Comparison of ENCODE assay signal across 22 cellular contexts in genomic region chr14:93079321-93079720, GRCh38. TPM values are rescaled to one million over a fixed set of nuclear protein-coding genes. Genes with fewer than 3 reads are reported as not detected.
DNase-seq lines count a peak whose midpoint lies in the region; ATAC-seq, FAIRE-seq and TF ChIP-seq lines count a peak whose summit lies in the region.
"Had no signal": no experiment of that assay in that cellular context is flagged by ENCODE, and none has a peak within 500 bp of the region (broad histone marks: within the 10 kb centered on the region; RNA-seq: fewer than 3 reads in every experiment).

No MANE protein-coding gene starts in this region.

- H3K23ac ChIP-seq in mesenchymal stem cell (ENCODE audit: low read length in 2 of 2), result no peak overlapping the region

- H2AFZ ChIP-seq in HepG2 (ENCODE audit: low read length) (no peak overlapping the region), mesenchymal stem cell (ENCODE audit: low read depth, low read length) (no peak overlapping the region)

- no peak overlapping the region for H3K4me3 ChIP-seq in HepG2 (replicated peaks in 1 of 3; ENCODE audit: insufficient read depth in 1 of 3, low read depth in 2 of 3, low read length in 3 of 3)
- no peak overlapping the region for H3K4me3 ChIP-seq in right lobe of liver
- no peak overlapping the region for H3K4me3 ChIP-seq in WERI-Rb-1 (ENCODE audit: low read depth, low read length)
- H3K4me3 ChIP-seq in mesenchymal stem cell (ENCODE audit: insufficient read depth in 1 of 2, low read depth in 1 of 2, low read length in 2 of 2), result no peak overlapping the region
- H3K4me3 ChIP-seq in vagina, result no peak overlapping the region
- H3K4me3 ChIP-seq: breast epithelium, heart left ventricle, lower lobe of right lung, prostate gland had no signal

- no peak overlapping the region for H3K4ac ChIP-seq in mesenchymal stem cell (ENCODE audit: low read depth in 1 of 2, low read length in 2 of 2)

- no peaks in the 10 kb centered on the region for H3K36me3 ChIP-seq in HepG2 (replicated peaks in 1 of 2; ENCODE audit: control insufficient read depth in 1 of 2, insufficient read depth in 2 of 2, low read length in 2 of 2)
- no peaks in the 10 kb centered on the region for H3K36me3 ChIP-seq in right lobe of liver
- no peaks in the 10 kb centered on the region for H3K36me3 ChIP-seq in WERI-Rb-1
- no peaks in the 10 kb centered on the region for H3K36me3 ChIP-seq in mesenchymal stem cell (ENCODE audit: control insufficient read depth in 1 of 2, insufficient read depth in 2 of 2, low read depth in 1 of 2, low read length in 2 of 2)
- no peaks in the 10 kb centered on the region for H3K36me3 ChIP-seq in vagina
- H3K36me3 ChIP-seq: breast epithelium, heart left ventricle, lower lobe of right lung, prostate gland had no signal

- H4K91ac ChIP-seq in mesenchymal stem cell (ENCODE audit: low read length), result no peak overlapping the region

- intact Hi-C loops in HepG2 (cut with micrococcal nuclease; ENCODE audit: unreplicated experiment) (no loop called here), right lobe of liver (cut with DNase I) (no loop called here), vagina (cut with DNase I) (no loop called here), Right ventricle myocardium inferior (cut with DNase I) (no loop called here)

- H3K18ac ChIP-seq in mesenchymal stem cell (ENCODE audit: low read depth in 1 of 2, low read length in 2 of 2), result no peak overlapping the region

- peaks cover 36% of the 10 kb centered on the region for H3K79me1 ChIP-seq in mesenchymal stem cell (replicated peaks; ENCODE audit: low read length, poor library complexity, severe bottlenecking)

- H3K4me1 ChIP-seq in HepG2 (ENCODE audit: insufficient read depth, low read length) (peaks cover 19% of the 10 kb centered on the region), right lobe of liver (peaks cover 0 to 19% (median 7%) of the 10 kb centered on the region in 4 donors), mesenchymal stem cell (ENCODE audit: control insufficient read depth, insufficient read depth, low read depth, low read length) (peaks cover 14% of the 10 kb centered on the region), vagina (peaks cover 70% of the 10 kb centered on the region)
- H3K4me1 ChIP-seq: breast epithelium had no signal

- H3K9ac ChIP-seq in HepG2 (ENCODE audit: insufficient read depth, low read depth, low read length), result no peak overlapping the region
- H3K9ac ChIP-seq in mesenchymal stem cell (ENCODE audit: low read length), result peak overlapping the region; percentile 54

- H3K79me2 ChIP-seq in HepG2 (ENCODE audit: insufficient read depth, low read length), result no peaks in the 10 kb centered on the region

- ATAC-seq in HepG2 (no peak), right lobe of liver (no peak), Right ventricle myocardium inferior (no peak)
- ATAC-seq: activated T-cell treated with anti-CD3 and anti-CD28 coated beads, Interleukin-2, amount 50 U/mL, for 4 hours; heart left ventricle; lower lobe of right lung had no signal

- no peak overlapping the region for H2BK15ac ChIP-seq in mesenchymal stem cell (ENCODE audit: low read depth, poor library complexity, severe bottlenecking)

- H2BK12ac ChIP-seq in mesenchymal stem cell (ENCODE audit: low read length in 2 of 2), result no peak overlapping the region

- H2BK120ac ChIP-seq in mesenchymal stem cell (ENCODE audit: low read depth, low read length), result no peak overlapping the region

- no peaks in the 10 kb centered on the region for H3K9me3 ChIP-seq in HepG2 (ENCODE audit: low read length)
- H3K9me3 ChIP-seq in right lobe of liver, result no peaks in the 10 kb centered on the region
- H3K9me3 ChIP-seq in WERI-Rb-1 (ENCODE audit: severe bottlenecking), result no peaks in the 10 kb centered on the region
- H3K9me3 ChIP-seq in mesenchymal stem cell (ENCODE audit: control insufficient read depth, low read length), result no peaks in the 10 kb centered on the region
- H3K9me3 ChIP-seq in vagina, result no peaks in the 10 kb centered on the region
- H3K9me3 ChIP-seq: breast epithelium, lower lobe of right lung, prostate gland had no signal

- TF ChIP-seq EP300 in HepG2 (IDR thresholded peaks at IDR 0.05; ENCODE audit: low read depth in 2 of 2, low read length in 2 of 2) (no peak), HepG2 (CRISPR knock-in tag; IDR thresholded peaks at IDR 0.05; ENCODE audit: borderline replicate concordance) (no peak)

- no TSS peak for BruUV-seq in HepG2 (replicated peaks; lab: Mats Ljungman, UMichigan)

- CTCF ChIA-PET in HepG2 (lab: Yijun Ruan, JAX; ENCODE audit: low intra/inter-chr PET ratio, low total read pairs), result no interaction called here

- 92% methylated on average over 8 of the region's 9 CpGs for WGBS in HepG2 (ENCODE audit: low lambda C conversion rate)
- 89% methylated on average over 7 of the region's 9 CpGs for WGBS in right lobe of liver (ENCODE audit: insufficient coverage, low coverage, low lambda C conversion rate, missing lambda C conversion rate)
- 87% methylated on average over 9 of the region's 9 CpGs for WGBS in mesenchymal stem cell

- H3K27me3 ChIP-seq in HepG2 (ENCODE audit: control insufficient read depth in 1 of 2, insufficient read depth in 2 of 2, low read length in 2 of 2), result no peaks in the 10 kb centered on the region
- no peaks in the 10 kb centered on the region for H3K27me3 ChIP-seq in right lobe of liver
- H3K27me3 ChIP-seq in WERI-Rb-1 (ENCODE audit: insufficient read depth, low read depth, severe bottlenecking), result no peaks in the 10 kb centered on the region
- H3K27me3 ChIP-seq in mesenchymal stem cell (ENCODE audit: control insufficient read depth in 1 of 2, insufficient read depth in 1 of 2, low read length in 2 of 2), result peaks cover 0 to 8% of the 10 kb centered on the region in 2 experiments
- H3K27me3 ChIP-seq in vagina, result no peaks in the 10 kb centered on the region
- H3K27me3 ChIP-seq: breast epithelium, heart left ventricle had no signal

- TF ChIP-seq CTCF in HepG2 (CRISPR knock-in tag; IDR thresholded peaks at IDR 0.05), result no peak
- TF ChIP-seq CTCF in right lobe of liver (IDR thresholded peaks at IDR 0.05), result no peak
- peak; percentile 22; the same call in 1 of the 2 replicates for TF ChIP-seq CTCF in WERI-Rb-1 (IDR thresholded peaks at IDR 0.05; ENCODE audit: low read depth, low read length)
- TF ChIP-seq CTCF in vagina (IDR thresholded peaks at IDR 0.05), result peak in 1 of 3 experiments; percentile 3

- no peak for TF ChIP-seq RAD21 in HepG2 (CRISPR knock-in tag; IDR thresholded peaks at IDR 0.05)

- no peak for FAIRE-seq in HepG2 (lab: Jason Lieb, UNC)
- FAIRE-seq: GM18507 had no signal

- no peak overlapping the region for H2AK5ac ChIP-seq in mesenchymal stem cell (ENCODE audit: low read length, severe bottlenecking)

- DNase-seq in HepG2 (ENCODE audit: low spot score) (no peak), right lobe of liver (no peak), WERI-Rb-1 (no peak), mesenchymal stem cell (no peak), vagina (ENCODE audit: extremely low spot score in 2 of 2) (no peak), NCI-H82 (lab: John Stamatoyannopoulos, UW) (no peak), Right ventricle myocardium inferior (ENCODE audit: missing footprints) (no peak)
- no peak for DNase-seq in stimulated activated CD4-positive, alpha-beta T cell treated with anti-CD3 and anti-CD28 coated beads, Interleukin-4, amount 100 ng/mL, for 1 hour
- DNase-seq: activated CD4-positive, alpha-beta T cell treated with anti-CD3 and anti-CD28 coated beads, Interleukin-2, amount 50 U/mL, for 4 hours; activated T-cell treated with anti-CD3 and anti-CD28 coated beads, Interleukin-2, amount 50 U/mL, for 4 hours; DND-41; heart left ventricle; lower lobe of right lung; NCI-H1417; NCI-H2171; NCI-H69; OCI-M1; SIG-M5; T-helper 1 cell had no signal

- in situ Hi-C loops in HepG2 (cut with HindIII; ENCODE audit: extremely low pct_ligation_motif_present, low pct_unique_long_range_greater_than_20kb), result no loop called here

- POLR2A ChIA-PET in HepG2 (lab: Yijun Ruan, JAX), result no interaction called here

- H2BK5ac ChIP-seq in mesenchymal stem cell (ENCODE audit: low read depth, low read length, poor library complexity, severe bottlenecking), result no peak overlapping the region

- H3K4me2 ChIP-seq in HepG2 (ENCODE audit: low read depth, low read length), result no peak overlapping the region
- no peak overlapping the region for H3K4me2 ChIP-seq in mesenchymal stem cell (ENCODE audit: low read length, poor library complexity, severe bottlenecking)

- TF ChIP-seq POLR2A in HepG2 (IDR thresholded peaks at IDR 0.05; ENCODE audit: insufficient read depth in 1 of 2, low read depth in 2 of 2, low read length in 2 of 2), result no peak
- TF ChIP-seq POLR2A in right lobe of liver (IDR thresholded peaks at IDR 0.05), result no peak
- TF ChIP-seq POLR2A in vagina (IDR thresholded peaks at IDR 0.05), result no peak

- no peak overlapping the region for H3K14ac ChIP-seq in mesenchymal stem cell (ENCODE audit: low read length in 2 of 2)

- no peak overlapping the region for H4K8ac ChIP-seq in mesenchymal stem cell (ENCODE audit: low read length)

- H3K27ac ChIP-seq in HepG2 (ENCODE audit: extremely low read length, insufficient read depth, low read length) (no peak overlapping the region), right lobe of liver (no peak overlapping the region), WERI-Rb-1 (no peak overlapping the region), mesenchymal stem cell (ENCODE audit: low read length, poor library complexity, severe bottlenecking) (no peak overlapping the region), vagina (peak overlapping the region; percentile 64)
- H3K27ac ChIP-seq: lower lobe of right lung, prostate gland had no signal

- no peaks in the 10 kb centered on the region for H4K20me1 ChIP-seq in HepG2 (ENCODE audit: insufficient read depth, low read length)

RNA-seq across cellular contexts. Expression of gene ITPK1, which starts 36.4 kb away (rescaled TPM):
- total RNA-seq in HepG2 (2016; rRNA removed; fragmentation: Illumina TruSeq; extraction: Trizol), result 20.5 and 28.1 TPM in 2 replicates
- total RNA-seq in HepG2 (2016; cell fraction: cytosol; rRNA removed; fragmentation: Illumina TruSeq; extraction: Trizol; ENCODE audit: low read depth), result 8.4 and 11.5 TPM in 2 replicates
- total RNA-seq in HepG2 (2016; cell fraction: insoluble cytoplasmic fraction; rRNA removed; fragmentation: Illumina TruSeq; extraction: Trizol), result 15.9 and 20.1 TPM in 2 replicates
- total RNA-seq in HepG2 (2016; cell fraction: membrane; rRNA removed; fragmentation: Illumina TruSeq; extraction: Trizol), result 31.0 and 31.9 TPM in 2 replicates
- 11.8 and 15.8 TPM in 2 replicates for total RNA-seq in HepG2 (2016; cell fraction: nucleus; rRNA removed; fragmentation: Illumina TruSeq; extraction: Trizol)
- polyA plus RNA-seq in HepG2 (2011; rRNA removed), result 47.5 and 64.2 TPM in 2 replicates
- polyA plus RNA-seq in HepG2 (2011; cell fraction: cytosol; rRNA removed), result 30.0 and 37.2 TPM in 2 replicates
- polyA plus RNA-seq in HepG2 (2011; cell fraction: nucleus; rRNA removed), result 30.6 and 37.4 TPM in 2 replicates
- polyA plus RNA-seq in HepG2 (2012), result 17.7 and 18.1 TPM in 2 replicates
- 21.3 and 21.6 TPM in 2 replicates for polyA plus RNA-seq in HepG2 (2016; cell fraction: cytosol; fragmentation: Illumina TruSeq; extraction: Trizol; ENCODE audit: low read depth)
- polyA plus RNA-seq in HepG2 (2016; cell fraction: insoluble cytoplasmic fraction; fragmentation: Illumina TruSeq; extraction: Trizol; ENCODE audit: low read depth), result 28.1 and 40.5 TPM in 2 replicates
- polyA plus RNA-seq in HepG2 (2016; cell fraction: membrane; fragmentation: Illumina TruSeq; extraction: Trizol; ENCODE audit: low read depth), result 43.7 and 50.0 TPM in 2 replicates
- polyA plus RNA-seq in HepG2 (2016; cell fraction: nucleus; fragmentation: Illumina TruSeq; extraction: Trizol; ENCODE audit: insufficient read depth, low read depth), result 24.0 and 25.1 TPM in 2 replicates
- polyA minus RNA-seq in HepG2 (2011; rRNA and poly(A)+ RNA removed; ENCODE audit: low replicate concordance), result 147 and 407 TPM in 2 replicates
- 32.5 and 39.1 TPM in 2 replicates for polyA minus RNA-seq in HepG2 (2011; cell fraction: cytosol; rRNA and poly(A)+ RNA removed)
- 12.5 and 17.4 TPM in 2 replicates for polyA minus RNA-seq in HepG2 (2011; cell fraction: nucleus; rRNA and poly(A)+ RNA removed)
- 10 to 100 TPM; 28.4 to 61.0 (median 40.0) TPM for total RNA-seq in right lobe of liver
- polyA plus RNA-seq in mesenchymal stem cell (2013, experiment 1 of 2), result 8.1 TPM
- polyA plus RNA-seq in mesenchymal stem cell (2013, experiment 2 of 2), result 7.9 TPM
- 49.6 TPM for total RNA-seq in vagina
- total RNA-seq in Right ventricle myocardium inferior, result 123 TPM
